In the genomic region with DNA sequence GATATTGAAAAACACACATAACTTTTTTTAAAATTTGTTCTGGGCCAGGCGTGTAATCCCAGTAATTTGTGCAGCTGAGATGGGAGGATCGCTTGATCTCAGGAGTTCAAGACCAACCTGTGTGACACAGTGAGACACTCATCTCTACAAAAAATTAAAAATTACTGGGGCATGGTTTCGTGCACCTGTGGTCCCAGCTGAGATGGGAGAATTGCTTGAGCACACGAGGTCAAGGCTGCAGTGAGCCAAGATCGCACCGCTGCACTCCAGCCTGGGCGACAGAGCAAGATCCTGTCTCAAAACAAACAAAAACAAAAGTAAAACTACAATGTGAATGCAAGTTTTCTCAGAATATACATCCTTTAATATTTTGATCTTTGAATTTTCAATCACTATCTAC, we compare ENCODE assay signal across 22 cellular contexts. TPM values are rescaled to one million over a fixed set of nuclear protein-coding genes. Genes with fewer than 3 reads are reported as not detected.
DNase-seq lines count a peak whose midpoint lies in the region; ATAC-seq and TF ChIP-seq lines count a peak whose summit lies in the region.
"Had no signal": no experiment of that assay in that cellular context is flagged by ENCODE, and none has a peak within 500 bp of the region (broad histone marks: within the 10 kb centered on the region; RNA-seq: fewer than 3 reads in every experiment).

No MANE protein-coding gene starts in this region.

- H3K4me3 Mint-ChIP-seq in activated CD4-positive, alpha-beta memory T cell treated with anti-CD3 and anti-CD28 coated beads, Interleukin-2, amount 10 ng/mL, durations not matched to agents 7 days and 5 days: no peak overlapping the region
- no peak overlapping the region for H3K4me3 Mint-ChIP-seq in activated CD4-positive, alpha-beta memory T cell treated with anti-CD3 and anti-CD28 coated beads for 36 hours
- no peak overlapping the region for H3K4me3 Mint-ChIP-seq in activated CD8-positive, alpha-beta T cell treated with anti-CD3 and anti-CD28 coated beads for 36 hours
- peak overlapping the region; percentile 70 for H3K4me3 Mint-ChIP-seq in stimulated activated memory B cell treated with anti-CD40 and anti-IgM and Interleukin-4, amounts not matched to agents 10 μg/mL and 1 μg/mL and 100 μg/mL, for 72 hours
- H3K4me3 Mint-ChIP-seq: nephron progenitor cell had no signal

- peaks cover 5% of the 10 kb centered on the region for H3K9me3 Mint-ChIP-seq in activated CD4-positive, alpha-beta memory T cell treated with anti-CD3 and anti-CD28 coated beads, Interleukin-2, amount 10 ng/mL, durations not matched to agents 7 days and 5 days
- peaks cover 2% of the 10 kb centered on the region for H3K9me3 Mint-ChIP-seq in activated CD4-positive, alpha-beta memory T cell treated with anti-CD3 and anti-CD28 coated beads for 36 hours
- peaks cover 10% of the 10 kb centered on the region for H3K9me3 Mint-ChIP-seq in activated CD8-positive, alpha-beta T cell treated with anti-CD3 and anti-CD28 coated beads for 36 hours
- peaks cover 3% of the 10 kb centered on the region for H3K9me3 Mint-ChIP-seq in stimulated activated memory B cell treated with anti-CD40 and anti-IgM and Interleukin-4, amounts not matched to agents 10 μg/mL and 1 μg/mL and 100 μg/mL, for 72 hours
- H3K9me3 Mint-ChIP-seq: nephron progenitor cell had no signal

- POLR2A ChIA-PET in activated CD4-positive, alpha-beta memory T cell treated with anti-CD3 and anti-CD28 coated beads, Interleukin-2, amount 10 ng/mL, durations not matched to agents 7 days and 5 days (lab: Charles Lee): interaction anchor here (0.8 to 5.2 kb wide), 5 partner anchors 8 to 74 kb away, joined by 3 to 35 read pairs (median 4); a partner anchor contains a TSS
- POLR2A ChIA-PET in activated CD4-positive, alpha-beta memory T cell treated with anti-CD3 and anti-CD28 coated beads for 36 hours (lab: Charles Lee): interaction anchor here (1.1 to 2.2 kb wide), 3 partner anchors 15 to 60 kb away, joined by 3 to 17 read pairs (median 4); a partner anchor contains a TSS
- POLR2A ChIA-PET in activated CD8-positive, alpha-beta T cell treated with anti-CD3 and anti-CD28 coated beads for 36 hours (lab: Charles Lee): interaction anchor here (0.7 to 2.9 kb wide), 4 partner anchors 22 to 90 kb away, joined by 3 to 7 read pairs (median 3); a partner anchor contains a TSS

- intact Hi-C loops in activated CD4-positive, alpha-beta memory T cell treated with anti-CD3 and anti-CD28 coated beads for 36 hours (cut with micrococcal nuclease): no loop called here
- intact Hi-C loops in activated CD8-positive, alpha-beta T cell treated with anti-CD3 and anti-CD28 coated beads for 36 hours (cut with micrococcal nuclease): no loop called here

- H3K27me3 Mint-ChIP-seq in activated CD4-positive, alpha-beta memory T cell treated with anti-CD3 and anti-CD28 coated beads, Interleukin-2, amount 10 ng/mL, durations not matched to agents 7 days and 5 days: peaks cover 16% of the 10 kb centered on the region
- H3K27me3 Mint-ChIP-seq in activated CD4-positive, alpha-beta memory T cell treated with anti-CD3 and anti-CD28 coated beads for 36 hours: no peaks in the 10 kb centered on the region
- H3K27me3 Mint-ChIP-seq in activated CD8-positive, alpha-beta T cell treated with anti-CD3 and anti-CD28 coated beads for 36 hours: no peaks in the 10 kb centered on the region
- H3K27me3 Mint-ChIP-seq in stimulated activated memory B cell treated with anti-CD40 and anti-IgM and Interleukin-4, amounts not matched to agents 10 μg/mL and 1 μg/mL and 100 μg/mL, for 72 hours: no peaks in the 10 kb centered on the region
- H3K27me3 Mint-ChIP-seq: CD4-positive, alpha-beta memory T cell had no signal

- H3K36me3 Mint-ChIP-seq in activated CD4-positive, alpha-beta memory T cell treated with anti-CD3 and anti-CD28 coated beads, Interleukin-2, amount 10 ng/mL, durations not matched to agents 7 days and 5 days (ENCODE audit: low read depth): peaks cover 19% of the 10 kb centered on the region
- H3K36me3 Mint-ChIP-seq in activated CD4-positive, alpha-beta memory T cell treated with anti-CD3 and anti-CD28 coated beads for 36 hours: peaks cover 1% of the 10 kb centered on the region
- peaks cover 8% of the 10 kb centered on the region for H3K36me3 Mint-ChIP-seq in activated CD8-positive, alpha-beta T cell treated with anti-CD3 and anti-CD28 coated beads for 36 hours (ENCODE audit: low read depth)
- peaks cover 5% of the 10 kb centered on the region for H3K36me3 Mint-ChIP-seq in stimulated activated memory B cell treated with anti-CD40 and anti-IgM and Interleukin-4, amounts not matched to agents 10 μg/mL and 1 μg/mL and 100 μg/mL, for 72 hours

- CTCF ChIA-PET in activated CD4-positive, alpha-beta memory T cell treated with anti-CD3 and anti-CD28 coated beads, Interleukin-2, amount 10 ng/mL, durations not matched to agents 7 days and 5 days (lab: Charles Lee): interaction anchor here (0.5 to 2.4 kb wide), 6 partner anchors 8 to 118 kb away, joined by 3 to 10 read pairs (median 6); a partner anchor contains a TSS
- CTCF ChIA-PET in activated CD4-positive, alpha-beta memory T cell treated with anti-CD3 and anti-CD28 coated beads for 36 hours (lab: Charles Lee): interaction anchor here (0.7 to 3.2 kb wide), 5 partner anchors 13 to 118 kb away, joined by 3 to 16 read pairs (median 4); a partner anchor contains a TSS
- CTCF ChIA-PET in activated CD8-positive, alpha-beta T cell treated with anti-CD3 and anti-CD28 coated beads for 36 hours (lab: Charles Lee): interaction anchor here (1.0 to 2.2 kb wide), 4 partner anchors 56 to 118 kb away, joined by 3 to 7 read pairs (median 4); a partner anchor contains a TSS

- DNase-seq in activated CD4-positive, alpha-beta memory T cell treated with anti-CD3 and anti-CD28 coated beads, Interleukin-2, amount 10 ng/mL, durations not matched to agents 7 days and 5 days: no peak
- DNase-seq in activated CD4-positive, alpha-beta memory T cell treated with anti-CD3 and anti-CD28 coated beads for 36 hours: no peak
- no peak for DNase-seq in activated CD8-positive, alpha-beta T cell treated with anti-CD3 and anti-CD28 coated beads for 36 hours
- no peak for DNase-seq in stimulated activated CD4-positive, alpha-beta T cell treated with anti-CD3 and anti-CD28 coated beads, Interleukin-1b, Interleukin-23, amount 100 ng/mL, for 48 hours
- DNase-seq in cerebellar nuclear complex (lab: John Stamatoyannopoulos, UW) (no peak), hippocampal formation (lab: John Stamatoyannopoulos, UW) (no peak)
- DNase-seq: ACHN; activated effector memory CD4-positive, alpha-beta T cell treated with Interleukin-2 at 50 U/mL for 16 hours; adrenal gland; CD4-positive, alpha-beta memory T cell; colonic mucosa; DMS53; left colon; NCI-H1436 treated with DMSO at 0.1 percent for 48 hours; NCI-H526 treated with DMSO at 0.1 percent for 48 hours; nephron progenitor cell; stimulated activated naive CD4-positive, alpha-beta T cell treated with Interleukin-2 at 50 U/mL for 16 hours had no signal

- peak; percentile 39 for ATAC-seq in HG03108 (IDR thresholded peaks at IDR 0.05; ENCODE audit: unreplicated experiment)
- ATAC-seq in activated CD8-positive, alpha-beta T cell treated with anti-CD3 and anti-CD28 coated beads for 36 hours: no peak
- peak; percentile 49 for ATAC-seq in stimulated activated memory B cell treated with anti-CD40 and anti-IgM and Interleukin-4, amounts not matched to agents 10 μg/mL and 1 μg/mL and 100 μg/mL, for 72 hours
- ATAC-seq: HCT116, left colon had no signal

- peaks cover 32% of the 10 kb centered on the region for H3K4me1 Mint-ChIP-seq in activated CD4-positive, alpha-beta memory T cell treated with anti-CD3 and anti-CD28 coated beads, Interleukin-2, amount 10 ng/mL, durations not matched to agents 7 days and 5 days
- peaks cover 26% of the 10 kb centered on the region for H3K4me1 Mint-ChIP-seq in activated CD4-positive, alpha-beta memory T cell treated with anti-CD3 and anti-CD28 coated beads for 36 hours (ENCODE audit: low read depth)
- H3K4me1 Mint-ChIP-seq in activated CD8-positive, alpha-beta T cell treated with anti-CD3 and anti-CD28 coated beads for 36 hours (ENCODE audit: low read depth): peaks cover 33% of the 10 kb centered on the region
- H3K4me1 Mint-ChIP-seq in stimulated activated memory B cell treated with anti-CD40 and anti-IgM and Interleukin-4, amounts not matched to agents 10 μg/mL and 1 μg/mL and 100 μg/mL, for 72 hours: peaks cover 24% of the 10 kb centered on the region

- peak overlapping the region; percentile 54 for H3K27ac Mint-ChIP-seq in activated CD4-positive, alpha-beta memory T cell treated with anti-CD3 and anti-CD28 coated beads, Interleukin-2, amount 10 ng/mL, durations not matched to agents 7 days and 5 days
- no peak overlapping the region for H3K27ac Mint-ChIP-seq in activated CD4-positive, alpha-beta memory T cell treated with anti-CD3 and anti-CD28 coated beads for 36 hours
- H3K27ac Mint-ChIP-seq in activated CD8-positive, alpha-beta T cell treated with anti-CD3 and anti-CD28 coated beads for 36 hours: peak overlapping the region; percentile 73
- peak overlapping the region; percentile 78 for H3K27ac Mint-ChIP-seq in stimulated activated memory B cell treated with anti-CD40 and anti-IgM and Interleukin-4, amounts not matched to agents 10 μg/mL and 1 μg/mL and 100 μg/mL, for 72 hours

- no peak for TF ChIP-seq CTCF in activated CD8-positive, alpha-beta T cell treated with anti-CD3 and anti-CD28 coated beads for 36 hours (IDR thresholded peaks at IDR 0.05)

RNA-seq across cellular contexts. Expression of a gene that starts 15.1 kb away (rescaled TPM):
- 10 to 100 TPM; 94.6 to 99.2 TPM for total RNA-seq in activated CD4-positive, alpha-beta memory T cell treated with anti-CD3 and anti-CD28 coated beads, Interleukin-2, amount 10 ng/mL, durations not matched to agents 7 days and 5 days
- 10 to 100 TPM; 25.2 to 26.2 TPM for total RNA-seq in activated CD4-positive, alpha-beta memory T cell treated with anti-CD3 and anti-CD28 coated beads for 36 hours
- 10 to 100 TPM; 22.2 to 22.4 TPM for total RNA-seq in activated CD8-positive, alpha-beta T cell treated with anti-CD3 and anti-CD28 coated beads for 36 hours

RNA-seq across cellular contexts. Expression of a gene that starts 47.4 kb away (rescaled TPM):
- not detected for total RNA-seq in activated CD4-positive, alpha-beta memory T cell treated with anti-CD3 and anti-CD28 coated beads, Interleukin-2, amount 10 ng/mL, durations not matched to agents 7 days and 5 days
- total RNA-seq in activated CD4-positive, alpha-beta memory T cell treated with anti-CD3 and anti-CD28 coated beads for 36 hours: not detected
- not detected for total RNA-seq in activated CD8-positive, alpha-beta T cell treated with anti-CD3 and anti-CD28 coated beads for 36 hours
- total RNA-seq: CD4-positive, alpha-beta memory T cell; M059J; T-helper 2 cell treated with Interferon-gamma antibody and Interleukin-4, amounts not matched to agents 100 ng/mL and 5 ng/mL, for 36 hours had no signal

RNA-seq across cellular contexts. Expression of a gene that starts 51.7 kb away (rescaled TPM):
- 1 to 10 TPM; 8.3 to 9.3 TPM for total RNA-seq in activated CD4-positive, alpha-beta memory T cell treated with anti-CD3 and anti-CD28 coated beads, Interleukin-2, amount 10 ng/mL, durations not matched to agents 7 days and 5 days
- 1 to 10 TPM; 8.7 to 9.7 TPM for total RNA-seq in activated CD4-positive, alpha-beta memory T cell treated with anti-CD3 and anti-CD28 coated beads for 36 hours
- total RNA-seq in activated CD8-positive, alpha-beta T cell treated with anti-CD3 and anti-CD28 coated beads for 36 hours: 10 to 100 TPM in 1 of 2 experiments, 1 to 10 TPM in 1; 9.3 to 11.7 TPM

RNA-seq across cellular contexts. Expression of a gene that starts 59.9 kb away (rescaled TPM):
- 100 to 1,000 TPM; 187 to 192 TPM for total RNA-seq in activated CD4-positive, alpha-beta memory T cell treated with anti-CD3 and anti-CD28 coated beads, Interleukin-2, amount 10 ng/mL, durations not matched to agents 7 days and 5 days
- 100 to 1,000 TPM; 174 to 180 TPM for total RNA-seq in activated CD4-positive, alpha-beta memory T cell treated with anti-CD3 and anti-CD28 coated beads for 36 hours
- total RNA-seq in activated CD8-positive, alpha-beta T cell treated with anti-CD3 and anti-CD28 coated beads for 36 hours: 100 to 1,000 TPM; 160 to 165 TPM
